ENCODE assay signal across 12 cellular contexts in genomic region chr12:113900711-113901110, GRCh38.
"Had no signal": no experiment of that assay in that cellular context is flagged by ENCODE, and none has a peak within 500 bp of the region (broad histone marks: within the 10 kb centered on the region; RNA-seq: fewer than 3 reads in every experiment).

No MANE protein-coding gene starts in this region.

- H3K27me3 ChIP-seq: body of pancreas, tibial nerve had no signal

- DNase-seq: activated CD4-positive, alpha-beta T cell treated with anti-CD3 and anti-CD28 coated beads, Interleukin-2, amount 10 ng/mL, durations not matched to agents 7 days and 5 days; activated gamma-delta T cell treated with Interleukin-2 at 50 U/mL for 16 hours; cerebellar nuclear complex; effector memory CD4-positive, alpha-beta T cell; naive thymus-derived CD4-positive, alpha-beta T cell; stimulated activated CD4-positive, alpha-beta T cell treated with anti-CD3 and anti-CD28 coated beads, Interleukin-15, amount 100 ng/mL, for 24 hours; stimulated activated CD4-positive, alpha-beta T cell treated with anti-CD3 and anti-CD28 coated beads, Interleukin-4, amount 100 ng/mL, for 1 hour; stimulated activated naive B cell treated with anti-CD40 and anti-IgM and Interleukin-4, amounts not matched to agents 10 μg/mL and 1 μg/mL and 100 μg/mL, for 72 hours had no signal

- H3K9me3 ChIP-seq: body of pancreas, tibial nerve had no signal

- H3K4me3 Mint-ChIP-seq: activated CD4-positive, alpha-beta T cell treated with anti-CD3 and anti-CD28 coated beads, Interleukin-2, amount 10 ng/mL, durations not matched to agents 7 days and 5 days; activated naive CD8-positive, alpha-beta T cell; naive thymus-derived CD4-positive, alpha-beta T cell; stimulated activated naive B cell treated with anti-CD40 and anti-IgM and Interleukin-4, amounts not matched to agents 10 μg/mL and 1 μg/mL and 100 μg/mL, for 72 hours had no signal

- H3K27ac Mint-ChIP-seq: activated CD4-positive, alpha-beta T cell treated with anti-CD3 and anti-CD28 coated beads, Interleukin-2, amount 10 ng/mL, durations not matched to agents 7 days and 5 days; activated naive CD8-positive, alpha-beta T cell; naive thymus-derived CD4-positive, alpha-beta T cell; stimulated activated naive B cell treated with anti-CD40 and anti-IgM and Interleukin-4, amounts not matched to agents 10 μg/mL and 1 μg/mL and 100 μg/mL, for 72 hours had no signal

- H3K27me3 Mint-ChIP-seq: activated CD4-positive, alpha-beta T cell treated with anti-CD3 and anti-CD28 coated beads, Interleukin-2, amount 10 ng/mL, durations not matched to agents 7 days and 5 days; activated naive CD8-positive, alpha-beta T cell; naive thymus-derived CD4-positive, alpha-beta T cell; stimulated activated naive B cell treated with anti-CD40 and anti-IgM and Interleukin-4, amounts not matched to agents 10 μg/mL and 1 μg/mL and 100 μg/mL, for 72 hours had no signal

- H3K4me1 Mint-ChIP-seq: activated CD4-positive, alpha-beta T cell treated with anti-CD3 and anti-CD28 coated beads, Interleukin-2, amount 10 ng/mL, durations not matched to agents 7 days and 5 days had no signal

- H3K4me3 ChIP-seq: body of pancreas, skin epidermis, tibial nerve had no signal

- H3K27ac ChIP-seq: tibial nerve had no signal

- H3K9me3 Mint-ChIP-seq: activated CD4-positive, alpha-beta T cell treated with anti-CD3 and anti-CD28 coated beads, Interleukin-2, amount 10 ng/mL, durations not matched to agents 7 days and 5 days; naive thymus-derived CD4-positive, alpha-beta T cell; stimulated activated naive B cell treated with anti-CD40 and anti-IgM and Interleukin-4, amounts not matched to agents 10 μg/mL and 1 μg/mL and 100 μg/mL, for 72 hours had no signal
